ENCODE assay signal across 12 cellular contexts in the genomic region with DNA sequence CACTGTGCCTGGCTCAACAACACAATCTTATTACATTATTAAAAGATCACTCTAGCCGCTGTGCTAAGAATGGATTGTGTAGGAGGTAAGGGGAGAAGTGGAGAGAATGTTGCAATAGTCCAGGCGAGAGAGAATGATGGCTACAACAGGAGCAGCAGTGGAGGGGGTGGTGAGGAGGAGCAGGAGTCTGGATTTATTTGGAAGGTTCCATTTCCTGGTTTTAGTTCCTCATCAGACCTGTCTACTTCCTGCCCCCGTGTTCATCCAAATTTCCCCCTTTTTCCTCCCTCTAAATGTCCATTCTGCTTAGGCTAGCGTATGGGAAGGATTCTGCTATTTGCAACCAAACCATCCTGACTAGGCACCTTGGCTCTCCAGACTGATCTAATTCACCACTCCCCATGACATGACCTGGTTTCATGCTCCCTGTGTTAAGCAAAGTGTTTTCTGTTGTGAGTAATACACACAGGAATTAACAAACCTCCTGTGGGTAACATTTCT. TPM values are rescaled to one million over a fixed set of nuclear protein-coding genes. Genes with fewer than 3 reads are reported as not detected.
A peak's percentile ranks its signal among the peaks of the same experiment; 100 is the strongest.
DNase-seq lines count a peak whose midpoint lies in the region; ATAC-seq and TF ChIP-seq lines count a peak whose summit lies in the region.
"Had no signal": no experiment of that assay in that cellular context is flagged by ENCODE, and none has a peak within 500 bp of the region (broad histone marks: within the 10 kb centered on the region; RNA-seq: fewer than 3 reads in every experiment).

No MANE protein-coding gene starts in this region.

- DNase-seq in Daoy (ENCODE audit: low read depth) (peak; percentile 66), NCI-H82 (lab: John Stamatoyannopoulos, UW) (peak; percentile 79), chondrocyte (ENCODE audit: low spot score) (no peak), nephron progenitor cell (no peak)
- DNase-seq in activated CD8-positive, alpha-beta memory T cell treated with anti-CD3 and anti-CD28 coated beads, Interleukin-2, amount 10 ng/mL, durations not matched to agents 7 days and 5 days: no peak
- no peak for DNase-seq in activated CD4-positive, alpha-beta T cell treated with anti-CD3 and anti-CD28 coated beads for 4 hours
- DNase-seq: DMS 273 treated with DMSO at 0.1 percent for 48 hours; left cardiac atrium; MM.1S; stimulated activated naive CD4-positive, alpha-beta T cell had no signal

- ATAC-seq in HG02798 (IDR thresholded peaks at IDR 0.05; ENCODE audit: poor library complexity, unreplicated experiment) (no peak), GM19452 (IDR thresholded peaks at IDR 0.05; ENCODE audit: unreplicated experiment) (no peak)
- no peak for ATAC-seq in activated CD8-positive, alpha-beta memory T cell treated with anti-CD3 and anti-CD28 coated beads, Interleukin-2, amount 10 ng/mL, durations not matched to agents 7 days and 5 days

- H3K4me1 Mint-ChIP-seq in chondrocyte (ENCODE audit: low read depth) (peaks cover 10% of the 10 kb centered on the region), nephron progenitor cell (peaks cover 6% of the 10 kb centered on the region)
- peaks cover 8% of the 10 kb centered on the region for H3K4me1 Mint-ChIP-seq in activated CD8-positive, alpha-beta memory T cell treated with anti-CD3 and anti-CD28 coated beads, Interleukin-2, amount 10 ng/mL, durations not matched to agents 7 days and 5 days

- peak overlapping the region; percentile 69 for H3K27ac Mint-ChIP-seq in chondrocyte (ENCODE audit: unreplicated experiment)
- H3K27ac Mint-ChIP-seq in nephron progenitor cell: peak overlapping the region; percentile 21
- H3K27ac Mint-ChIP-seq in activated CD8-positive, alpha-beta memory T cell treated with anti-CD3 and anti-CD28 coated beads, Interleukin-2, amount 10 ng/mL, durations not matched to agents 7 days and 5 days: no peak overlapping the region

- CTCF ChIA-PET in activated CD8-positive, alpha-beta memory T cell treated with anti-CD3 and anti-CD28 coated beads, Interleukin-2, amount 10 ng/mL, durations not matched to agents 7 days and 5 days (lab: Charles Lee): interaction anchor here (0.7 kb wide), 1 partner anchor 61 kb away, joined by 3 read pairs; no protein-coding TSS in a partner anchor

- H3K27me3 Mint-ChIP-seq in chondrocyte (ENCODE audit: low read depth): peaks cover 18% of the 10 kb centered on the region
- H3K27me3 Mint-ChIP-seq in nephron progenitor cell (ENCODE audit: low read depth, poor library complexity): peaks cover 36% of the 10 kb centered on the region
- H3K27me3 Mint-ChIP-seq in activated CD8-positive, alpha-beta memory T cell treated with anti-CD3 and anti-CD28 coated beads, Interleukin-2, amount 10 ng/mL, durations not matched to agents 7 days and 5 days: peaks cover 61% of the 10 kb centered on the region

- H3K9me3 Mint-ChIP-seq in chondrocyte (ENCODE audit: low read depth): no peaks in the 10 kb centered on the region
- H3K9me3 Mint-ChIP-seq in nephron progenitor cell: peaks cover 3% of the 10 kb centered on the region
- H3K9me3 Mint-ChIP-seq in activated CD8-positive, alpha-beta memory T cell treated with anti-CD3 and anti-CD28 coated beads, Interleukin-2, amount 10 ng/mL, durations not matched to agents 7 days and 5 days (ENCODE audit: low read depth): no peaks in the 10 kb centered on the region

- H3K36me3 Mint-ChIP-seq in chondrocyte (ENCODE audit: low read depth) (no peaks in the 10 kb centered on the region), nephron progenitor cell (ENCODE audit: low read depth) (no peaks in the 10 kb centered on the region)
- H3K36me3 Mint-ChIP-seq in activated CD8-positive, alpha-beta memory T cell treated with anti-CD3 and anti-CD28 coated beads, Interleukin-2, amount 10 ng/mL, durations not matched to agents 7 days and 5 days: no peaks in the 10 kb centered on the region

- H3K4me3 Mint-ChIP-seq in chondrocyte (ENCODE audit: unreplicated experiment) (no peak overlapping the region), nephron progenitor cell (no peak overlapping the region)
- H3K4me3 Mint-ChIP-seq in activated CD8-positive, alpha-beta memory T cell treated with anti-CD3 and anti-CD28 coated beads, Interleukin-2, amount 10 ng/mL, durations not matched to agents 7 days and 5 days: no peak overlapping the region

- TF ChIP-seq CTCF in chondrocyte (IDR thresholded peaks at IDR 0.05): no peak
- TF ChIP-seq CTCF in nephron progenitor cell (IDR thresholded peaks at IDR 0.05): no peak

RNA-seq across cellular contexts. Expression of gene EYA3, which starts 35.1 kb away (rescaled TPM):
- 17.6 and 20.5 TPM in 2 replicates for total RNA-seq in Daoy (2014; rRNA removed; shearing (Covaris generic))
- 13.5 to 17.9 TPM (median 15.7 TPM) in 3 replicates for total RNA-seq in chondrocyte
- total RNA-seq in activated CD8-positive, alpha-beta memory T cell treated with anti-CD3 and anti-CD28 coated beads, Interleukin-2, amount 10 ng/mL, durations not matched to agents 7 days and 5 days: 10 to 100 TPM; 33.2 to 33.4 TPM

RNA-seq across cellular contexts. Expression of gene PTAFR, which starts 53.0 kb away (rescaled TPM):
- 0.17 and 0.89 TPM in 2 replicates for total RNA-seq in Daoy (2014; rRNA removed; shearing (Covaris generic))
- total RNA-seq in chondrocyte: 0.07 to 0.10 TPM in 2 of 3 replicates, not detected in the other
- total RNA-seq in activated CD8-positive, alpha-beta memory T cell treated with anti-CD3 and anti-CD28 coated beads, Interleukin-2, amount 10 ng/mL, durations not matched to agents 7 days and 5 days: under 1 TPM; 0.20 to 0.30 TPM

Comparison
In these comparisons a context has a peak if more than half of its experiments do, and no peak if none do; other contexts are left out.
1. DNase-seq: peak in Daoy (single experiment) and NCI-H82 (single experiment); none in chondrocyte (single experiment), nephron progenitor cell (single experiment), activated CD8-positive, alpha-beta memory T cell treated with anti-CD3 and anti-CD28 coated beads, Interleukin-2, amount 10 ng/mL, durations not matched to agents 7 days and 5 days (single experiment) and activated CD4-positive, alpha-beta T cell treated with anti-CD3 and anti-CD28 coated beads for 4 hours (0 of 2).